In genomic region chr19:38918526-38918925, GRCh38 we compare ENCODE assay signal across 1 cellular context.
TF ChIP-seq lines count a peak whose summit lies in the region.

No MANE protein-coding gene starts in this region.

TF ChIP-seq in HepG2, 621 proteins besides CTCF, POLR2A, EP300 and RAD21:
- TF ChIP-seq SRF (IDR thresholded peaks at IDR 0.05; ENCODE audit: low read depth, low read length) = no peak
- TF ChIP-seq ZNF687 (CRISPR knock-in tag; IDR thresholded peaks at IDR 0.05) = peak; percentile 0; the same call in 1 of the 2 replicates
- TF ChIP-seq ZNF768 (CRISPR knock-in tag; IDR thresholded peaks at IDR 0.05) = 0 out of 2 replicates have a peak, but pooled peaks have one; percentile 27
- peak; percentile 71 for TF ChIP-seq AGO2 (optimal IDR thresholded peaks at IDR 0.05; ENCODE audit: low read depth, low read length)
TF ChIP-seq in HepG2: peak in this region for 3.
